Comparison of ENCODE assay signal across 1 cellular context in genomic region chr14:90256354-90257131, GRCh38.
TF ChIP-seq lines count a peak whose summit lies in the region.

Gene PSMC1 (plus strand): TSS chr14:90256553. CDS start chr14:90256598, 45 bp downstream.

TF ChIP-seq in HepG2, 621 proteins besides CTCF, POLR2A, EP300 and RAD21 (continued from another document and continues in another):
- TF ChIP-seq, protein P1, sequence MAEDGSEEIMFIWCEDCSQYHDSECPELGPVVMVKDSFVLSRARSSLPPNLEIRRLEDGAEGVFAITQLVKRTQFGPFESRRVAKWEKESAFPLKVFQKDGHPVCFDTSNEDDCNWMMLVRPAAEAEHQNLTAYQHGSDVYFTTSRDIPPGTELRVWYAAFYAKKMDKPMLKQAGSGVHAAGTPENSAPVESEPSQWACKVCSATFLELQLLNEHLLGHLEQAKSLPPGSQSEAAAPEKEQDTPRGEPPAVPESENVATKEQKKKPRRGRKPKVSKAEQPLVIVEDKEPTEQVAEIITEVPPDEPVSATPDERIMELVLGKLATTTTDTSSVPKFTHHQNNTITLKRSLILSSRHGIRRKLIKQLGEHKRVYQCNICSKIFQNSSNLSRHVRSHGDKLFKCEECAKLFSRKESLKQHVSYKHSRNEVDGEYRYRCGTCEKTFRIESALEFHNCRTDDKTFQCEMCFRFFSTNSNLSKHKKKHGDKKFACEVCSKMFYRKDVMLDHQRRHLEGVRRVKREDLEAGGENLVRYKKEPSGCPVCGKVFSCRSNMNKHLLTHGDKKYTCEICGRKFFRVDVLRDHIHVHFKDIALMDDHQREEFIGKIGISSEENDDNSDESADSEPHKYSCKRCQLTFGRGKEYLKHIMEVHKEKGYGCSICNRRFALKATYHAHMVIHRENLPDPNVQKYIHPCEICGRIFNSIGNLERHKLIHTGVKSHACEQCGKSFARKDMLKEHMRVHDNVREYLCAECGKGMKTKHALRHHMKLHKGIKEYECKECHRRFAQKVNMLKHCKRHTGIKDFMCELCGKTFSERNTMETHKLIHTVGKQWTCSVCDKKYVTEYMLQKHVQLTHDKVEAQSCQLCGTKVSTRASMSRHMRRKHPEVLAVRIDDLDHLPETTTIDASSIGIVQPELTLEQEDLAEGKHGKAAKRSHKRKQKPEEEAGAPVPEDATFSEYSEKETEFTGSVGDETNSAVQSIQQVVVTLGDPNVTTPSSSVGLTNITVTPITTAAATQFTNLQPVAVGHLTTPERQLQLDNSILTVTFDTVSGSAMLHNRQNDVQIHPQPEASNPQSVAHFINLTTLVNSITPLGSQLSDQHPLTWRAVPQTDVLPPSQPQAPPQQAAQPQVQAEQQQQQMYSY (CRISPR knock-in tag; IDR thresholded peaks at IDR 0.05): no peak
- TF ChIP-seq ZNF274 (CRISPR knock-in tag; IDR thresholded peaks at IDR 0.05): peak; percentile 92
- no peak for TF ChIP-seq PTBP1 (IDR thresholded peaks at IDR 0.05; ENCODE audit: low read depth, low read length, poor library complexity, severe bottlenecking)
- peak; percentile 81; the same call in 1 of the 2 replicates for TF ChIP-seq EEA1 (CRISPR knock-in tag; IDR thresholded peaks at IDR 0.05; ENCODE audit: borderline replicate concordance)
- TF ChIP-seq ZNF567 (CRISPR knock-in tag; IDR thresholded peaks at IDR 0.05; ENCODE audit: borderline replicate concordance): 0 out of 2 replicates have a peak, but pooled peaks have one; percentile 68
- TF ChIP-seq MLX (CRISPR knock-in tag; IDR thresholded peaks at IDR 0.05): peak; percentile 41; the same call in 1 of the 2 replicates
- TF ChIP-seq MAF1 (CRISPR knock-in tag; IDR thresholded peaks at IDR 0.05; ENCODE audit: borderline replicate concordance): no peak
- TF ChIP-seq MEIS2 (CRISPR knock-in tag; IDR thresholded peaks at IDR 0.05): 0 out of 2 replicates have a peak, but pooled peaks have one; percentile 34
- no peak for TF ChIP-seq ZFP36L1 (CRISPR knock-in tag; IDR thresholded peaks at IDR 0.05)
- TF ChIP-seq ZFP41 (CRISPR knock-in tag; IDR thresholded peaks at IDR 0.05; ENCODE audit: borderline replicate concordance): no peak
- TF ChIP-seq SRSF4 (IDR thresholded peaks at IDR 0.05; ENCODE audit: low read depth, low read length, poor library complexity, severe bottlenecking): no peak
- peak; percentile 62; the same call in 1 of the 2 replicates for TF ChIP-seq KAT7 (CRISPR knock-in tag; IDR thresholded peaks at IDR 0.05; ENCODE audit: borderline replicate concordance)
- TF ChIP-seq, protein P2, sequence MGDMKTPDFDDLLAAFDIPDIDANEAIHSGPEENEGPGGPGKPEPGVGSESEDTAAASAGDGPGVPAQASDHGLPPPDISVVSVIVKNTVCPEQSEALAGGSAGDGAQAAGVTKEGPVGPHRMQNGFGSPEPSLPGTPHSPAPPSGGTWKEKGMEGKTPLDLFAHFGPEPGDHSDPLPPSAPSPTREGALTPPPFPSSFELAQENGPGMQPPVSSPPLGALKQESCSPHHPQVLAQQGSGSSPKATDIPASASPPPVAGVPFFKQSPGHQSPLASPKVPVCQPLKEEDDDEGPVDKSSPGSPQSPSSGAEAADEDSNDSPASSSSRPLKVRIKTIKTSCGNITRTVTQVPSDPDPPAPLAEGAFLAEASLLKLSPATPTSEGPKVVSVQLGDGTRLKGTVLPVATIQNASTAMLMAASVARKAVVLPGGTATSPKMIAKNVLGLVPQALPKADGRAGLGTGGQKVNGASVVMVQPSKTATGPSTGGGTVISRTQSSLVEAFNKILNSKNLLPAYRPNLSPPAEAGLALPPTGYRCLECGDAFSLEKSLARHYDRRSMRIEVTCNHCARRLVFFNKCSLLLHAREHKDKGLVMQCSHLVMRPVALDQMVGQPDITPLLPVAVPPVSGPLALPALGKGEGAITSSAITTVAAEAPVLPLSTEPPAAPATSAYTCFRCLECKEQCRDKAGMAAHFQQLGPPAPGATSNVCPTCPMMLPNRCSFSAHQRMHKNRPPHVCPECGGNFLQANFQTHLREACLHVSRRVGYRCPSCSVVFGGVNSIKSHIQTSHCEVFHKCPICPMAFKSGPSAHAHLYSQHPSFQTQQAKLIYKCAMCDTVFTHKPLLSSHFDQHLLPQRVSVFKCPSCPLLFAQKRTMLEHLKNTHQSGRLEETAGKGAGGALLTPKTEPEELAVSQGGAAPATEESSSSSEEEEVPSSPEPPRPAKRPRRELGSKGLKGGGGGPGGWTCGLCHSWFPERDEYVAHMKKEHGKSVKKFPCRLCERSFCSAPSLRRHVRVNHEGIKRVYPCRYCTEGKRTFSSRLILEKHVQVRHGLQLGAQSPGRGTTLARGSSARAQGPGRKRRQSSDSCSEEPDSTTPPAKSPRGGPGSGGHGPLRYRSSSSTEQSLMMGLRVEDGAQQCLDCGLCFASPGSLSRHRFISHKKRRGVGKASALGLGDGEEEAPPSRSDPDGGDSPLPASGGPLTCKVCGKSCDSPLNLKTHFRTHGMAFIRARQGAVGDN (CRISPR knock-in tag; IDR thresholded peaks at IDR 0.05): peak; percentile 83
- TF ChIP-seq RNF219 (CRISPR knock-in tag; IDR thresholded peaks at IDR 0.05): no peak
- no peak for TF ChIP-seq ZNF431 (CRISPR knock-in tag; IDR thresholded peaks at IDR 0.05; ENCODE audit: borderline replicate concordance, low read depth)
- 0 out of 2 replicates have a peak, but pooled peaks have one; percentile 27 for TF ChIP-seq TFE3 (CRISPR knock-in tag; IDR thresholded peaks at IDR 0.05)
- no peak for TF ChIP-seq FUBP1 (CRISPR knock-in tag; IDR thresholded peaks at IDR 0.05; ENCODE audit: borderline replicate concordance)
- no peak for TF ChIP-seq NCOA1 (CRISPR knock-in tag; IDR thresholded peaks at IDR 0.05)
- TF ChIP-seq, protein P3, sequence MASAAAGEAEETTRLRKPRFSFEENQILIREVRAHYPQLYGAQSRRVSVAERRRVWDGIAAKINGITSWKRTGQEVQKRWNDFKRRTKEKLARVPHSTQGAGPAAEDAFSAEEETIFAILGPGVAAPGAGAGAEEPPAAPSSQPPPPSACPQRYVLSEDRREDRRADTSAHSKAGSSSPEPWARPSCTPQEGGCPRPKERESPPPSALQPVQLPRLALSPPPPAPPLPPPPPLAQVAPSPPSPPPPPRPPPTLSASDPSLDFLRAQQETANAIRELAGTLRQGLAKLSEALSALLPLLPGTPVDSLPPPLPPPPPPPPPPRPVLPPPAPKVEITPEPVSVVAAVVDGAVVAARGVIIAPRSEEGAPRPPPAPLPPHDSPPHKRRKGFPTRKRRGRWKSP (CRISPR knock-in tag; IDR thresholded peaks at IDR 0.05): peak; percentile 47; the same call in 1 of the 2 replicates
- TF ChIP-seq SSRP1 (CRISPR knock-in tag; IDR thresholded peaks at IDR 0.05): peak; percentile 43; the same call in 1 of the 2 replicates
- TF ChIP-seq ZNF7 (CRISPR knock-in tag; IDR thresholded peaks at IDR 0.05): no peak
- TF ChIP-seq USF2 (IDR thresholded peaks at IDR 0.05; ENCODE audit: low read depth, low read length): no peak
- no peak for TF ChIP-seq USF2 (CRISPR knock-in tag; IDR thresholded peaks at IDR 0.05; ENCODE audit: borderline replicate concordance)
- TF ChIP-seq ZNF619 (CRISPR knock-in tag; IDR thresholded peaks at IDR 0.05): peak; percentile 90
- TF ChIP-seq TEAD2 (CRISPR knock-in tag; IDR thresholded peaks at IDR 0.05): no peak
- TF ChIP-seq ATRX (CRISPR knock-in tag; IDR thresholded peaks at IDR 0.05; ENCODE audit: borderline replicate concordance): no peak
- no peak for TF ChIP-seq ZNF549 (CRISPR knock-in tag; IDR thresholded peaks at IDR 0.05)
- peak; percentile 73 for TF ChIP-seq RBFOX2 (IDR thresholded peaks at IDR 0.05; ENCODE audit: low read depth, low read length)
- no peak for TF ChIP-seq ZIK1 (CRISPR knock-in tag; IDR thresholded peaks at IDR 0.05; ENCODE audit: borderline replicate concordance, low read depth)
- no peak for TF ChIP-seq ZNF720 (CRISPR knock-in tag; IDR thresholded peaks at IDR 0.05)
- peak; percentile 67 for TF ChIP-seq ASH2L (IDR thresholded peaks at IDR 0.05; ENCODE audit: insufficient read length, low read depth, low read length)
- peak; percentile 51; the same call in 1 of the 2 replicates for TF ChIP-seq YEATS4 (CRISPR knock-in tag; IDR thresholded peaks at IDR 0.05; ENCODE audit: borderline replicate concordance)
- peak; percentile 66 for TF ChIP-seq ZNF331 (CRISPR knock-in tag; IDR thresholded peaks at IDR 0.05)
- no peak for TF ChIP-seq NR2F6 (IDR thresholded peaks at IDR 0.05)
- TF ChIP-seq NR2F6 (CRISPR knock-in tag; IDR thresholded peaks at IDR 0.05): peak; percentile 31; the same call in 1 of the 2 replicates
- TF ChIP-seq, protein P4, sequence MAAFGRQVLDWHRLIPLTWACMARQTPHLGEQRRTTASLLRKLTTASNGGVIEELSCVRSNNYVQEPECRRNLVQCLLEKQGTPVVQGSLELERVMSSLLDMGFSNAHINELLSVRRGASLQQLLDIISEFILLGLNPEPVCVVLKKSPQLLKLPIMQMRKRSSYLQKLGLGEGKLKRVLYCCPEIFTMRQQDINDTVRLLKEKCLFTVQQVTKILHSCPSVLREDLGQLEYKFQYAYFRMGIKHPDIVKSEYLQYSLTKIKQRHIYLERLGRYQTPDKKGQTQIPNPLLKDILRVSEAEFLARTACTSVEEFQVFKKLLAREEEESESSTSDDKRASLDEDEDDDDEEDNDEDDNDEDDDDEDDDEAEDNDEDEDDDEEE (CRISPR knock-in tag; IDR thresholded peaks at IDR 0.05): no peak
- 0 out of 2 replicates have a peak, but pooled peaks have one; percentile 34 for TF ChIP-seq HNRNPL (IDR thresholded peaks at IDR 0.05; ENCODE audit: low read depth, low read length)
- no peak for TF ChIP-seq MTA3 (CRISPR knock-in tag; IDR thresholded peaks at IDR 0.05)
- TF ChIP-seq ZKSCAN8 (CRISPR knock-in tag; IDR thresholded peaks at IDR 0.05; ENCODE audit: borderline replicate concordance): peak; percentile 36; the same call in 1 of the 2 replicates
- TF ChIP-seq, protein P5, sequence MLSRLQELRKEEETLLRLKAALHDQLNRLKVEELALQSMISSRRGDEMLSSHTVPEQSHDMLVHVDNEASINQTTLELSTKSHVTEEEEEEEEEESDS (CRISPR knock-in tag; IDR thresholded peaks at IDR 0.05; ENCODE audit: borderline replicate concordance): no peak
- TF ChIP-seq ARNTL (CRISPR knock-in tag; IDR thresholded peaks at IDR 0.05): no peak
- TF ChIP-seq ZFAT (CRISPR knock-in tag; conservative IDR thresholded peaks at IDR 0.05): no peak
- TF ChIP-seq ZBTB42 (CRISPR knock-in tag; IDR thresholded peaks at IDR 0.05): no peak
- no peak for TF ChIP-seq ZNF343 (CRISPR knock-in tag; IDR thresholded peaks at IDR 0.05)
- no peak for TF ChIP-seq HMGA1 (CRISPR knock-in tag; conservative IDR thresholded peaks at IDR 0.05)
- TF ChIP-seq XBP1 (CRISPR knock-in tag; IDR thresholded peaks at IDR 0.05): no peak
